9 cellular contexts compared by ENCODE assay signal in genomic region chr9:131585375-131585774, GRCh38. TPM values are rescaled to one million over a fixed set of nuclear protein-coding genes. Genes with fewer than 3 reads are reported as not detected.
DNase-seq lines count a peak whose midpoint lies in the region; ATAC-seq and TF ChIP-seq lines count a peak whose summit lies in the region.
"Had no signal": no experiment of that assay in that cellular context is flagged by ENCODE, and none has a peak within 500 bp of the region (broad histone marks: within the 10 kb centered on the region; RNA-seq: fewer than 3 reads in every experiment).

No MANE protein-coding gene starts in this region.

- no peaks in the 10 kb centered on the region for H3K9me3 Mint-ChIP-seq in activated CD8-positive, alpha-beta memory T cell treated with anti-CD3 and anti-CD28 coated beads, Interleukin-2, amount 10 ng/mL, durations not matched to agents 7 days and 5 days (ENCODE audit: low read depth)
- H3K9me3 Mint-ChIP-seq in memory B cell, result no peaks in the 10 kb centered on the region

- no peaks in the 10 kb centered on the region for H3K27me3 ChIP-seq in breast epithelium

- peaks cover 51% of the 10 kb centered on the region for H3K4me1 Mint-ChIP-seq in activated CD8-positive, alpha-beta memory T cell treated with anti-CD3 and anti-CD28 coated beads, Interleukin-2, amount 10 ng/mL, durations not matched to agents 7 days and 5 days
- peaks cover 20% of the 10 kb centered on the region for H3K4me1 Mint-ChIP-seq in memory B cell

- no peaks in the 10 kb centered on the region for H3K27me3 Mint-ChIP-seq in activated CD8-positive, alpha-beta memory T cell treated with anti-CD3 and anti-CD28 coated beads, Interleukin-2, amount 10 ng/mL, durations not matched to agents 7 days and 5 days
- no peaks in the 10 kb centered on the region for H3K27me3 Mint-ChIP-seq in memory B cell

- CTCF ChIA-PET in activated CD8-positive, alpha-beta memory T cell treated with anti-CD3 and anti-CD28 coated beads, Interleukin-2, amount 10 ng/mL, durations not matched to agents 7 days and 5 days (lab: Charles Lee), result interaction anchor here (0.8 to 1.9 kb wide), 14 partner anchors 43 to 235 kb away, joined by 3 to 15 read pairs (median 4); partner anchors contain the start of genes POMT1 and RAPGEF1

- H3K4me1 ChIP-seq in breast epithelium, result no peaks in the 10 kb centered on the region

- peak; percentile 84 for ATAC-seq in activated CD8-positive, alpha-beta memory T cell treated with anti-CD3 and anti-CD28 coated beads, Interleukin-2, amount 10 ng/mL, durations not matched to agents 7 days and 5 days
- peak; percentile 94 for ATAC-seq in memory B cell (ENCODE audit: low read depth)

- peak overlapping the region; percentile 28 for H3K4me3 Mint-ChIP-seq in activated CD8-positive, alpha-beta memory T cell treated with anti-CD3 and anti-CD28 coated beads, Interleukin-2, amount 10 ng/mL, durations not matched to agents 7 days and 5 days
- no peak overlapping the region for H3K4me3 Mint-ChIP-seq in memory B cell

- no peak overlapping the region for H3K27ac ChIP-seq in breast epithelium

- H3K27ac Mint-ChIP-seq in activated CD8-positive, alpha-beta memory T cell treated with anti-CD3 and anti-CD28 coated beads, Interleukin-2, amount 10 ng/mL, durations not matched to agents 7 days and 5 days, result peak overlapping the region; percentile 92
- peak overlapping the region; percentile 80 for H3K27ac Mint-ChIP-seq in memory B cell

- H3K4me3 ChIP-seq in breast epithelium, result no peak overlapping the region

- intact Hi-C loops in breast epithelium (cut with DNase I; ENCODE audit: low total_unique reads), result no loop called here

- H3K9me3 ChIP-seq in breast epithelium, result no peaks in the 10 kb centered on the region

- peaks cover 42% of the 10 kb centered on the region for H3K36me3 Mint-ChIP-seq in activated CD8-positive, alpha-beta memory T cell treated with anti-CD3 and anti-CD28 coated beads, Interleukin-2, amount 10 ng/mL, durations not matched to agents 7 days and 5 days
- H3K36me3 Mint-ChIP-seq in memory B cell, result peaks cover 38% of the 10 kb centered on the region

- no peak for TF ChIP-seq CTCF in breast epithelium (IDR thresholded peaks at IDR 0.05)

- peak; percentile 60 for DNase-seq in Ammon's horn (ENCODE audit: low spot score)
- peak; percentile 33 for DNase-seq in M059J (ENCODE audit: low read depth)
- DNase-seq in activated CD8-positive, alpha-beta memory T cell treated with anti-CD3 and anti-CD28 coated beads, Interleukin-2, amount 10 ng/mL, durations not matched to agents 7 days and 5 days, result peak; percentile 85
- DNase-seq in memory B cell (ENCODE audit: low spot score in 2 of 2), result peak in 1 of 2 donors; percentile 26
- no peak for DNase-seq in HK-2 (ENCODE audit: unreplicated experiment)
- DNase-seq in NCI-H2081 treated with DMSO at 0.1 percent for 48 hours (lab: John Stamatoyannopoulos, UW), result no peak
- no peak for DNase-seq in breast epithelium (ENCODE audit: low spot score in 2 of 2)
- no peak for DNase-seq in NCI-H345 treated with DMSO at 0.1 percent for 48 hours (lab: John Stamatoyannopoulos, UW; ENCODE audit: unreplicated experiment)
- DNase-seq: left cardiac atrium had no signal

- no peaks in the 10 kb centered on the region for H3K36me3 ChIP-seq in breast epithelium

- no peak for TF ChIP-seq POLR2A in breast epithelium (IDR thresholded peaks at IDR 0.05)

RNA-seq across cellular contexts. Expression of gene PRRT1B, which starts 40.1 kb away (rescaled TPM):
- not detected in 2 replicates for total RNA-seq in M059J (2014; rRNA removed; shearing (Covaris generic))
- total RNA-seq in activated CD8-positive, alpha-beta memory T cell treated with anti-CD3 and anti-CD28 coated beads, Interleukin-2, amount 10 ng/mL, durations not matched to agents 7 days and 5 days, result not detected
- total RNA-seq in breast epithelium, result under 1 TPM in 1 of 3 donors, not detected in 2; 0.33 TPM
- total RNA-seq: left cardiac atrium had no signal

RNA-seq across cellular contexts. Expression of gene UCK1, which starts 54.3 kb away (rescaled TPM):
- total RNA-seq in M059J (2014; rRNA removed; shearing (Covaris generic)), result 37.3 and 44.0 TPM in 2 replicates
- 10 to 100 TPM; 26.1 to 29.6 TPM for total RNA-seq in activated CD8-positive, alpha-beta memory T cell treated with anti-CD3 and anti-CD28 coated beads, Interleukin-2, amount 10 ng/mL, durations not matched to agents 7 days and 5 days
- 10 to 100 TPM; 33.4 to 61.0 (median 37.7) TPM for total RNA-seq in breast epithelium

Comparison
In these comparisons a context has a peak if more than half of its experiments do, and no peak if none do; other contexts are left out.
1. DNase-seq: peak in Ammon's horn (single experiment), M059J (single experiment) and activated CD8-positive, alpha-beta memory T cell treated with anti-CD3 and anti-CD28 coated beads, Interleukin-2, amount 10 ng/mL, durations not matched to agents 7 days and 5 days (single experiment); none in HK-2 (single experiment), NCI-H2081 treated with DMSO at 0.1 percent for 48 hours (single experiment), breast epithelium (0 of 2) and NCI-H345 treated with DMSO at 0.1 percent for 48 hours (single experiment).